Comparison of ENCODE assay signal across 8 cellular contexts in genomic region chrX:70444326-70445196, GRCh38. TPM values are rescaled to one million over a fixed set of nuclear protein-coding genes. Genes with fewer than 3 reads are reported as not detected.
A peak's percentile ranks its signal among the peaks of the same experiment; 100 is the strongest.
DNase-seq lines count a peak whose midpoint lies in the region; ATAC-seq and TF ChIP-seq lines count a peak whose summit lies in the region.

Gene DLG3 (plus strand): TSS chrX:70444835. CDS start chrX:70445202, 367 bp downstream.

- H3K27me3 ChIP-seq in PC-9 (ENCODE audit: insufficient read depth, low read depth) = no peaks in the 10 kb centered on the region

- no TSS peak for BruUV-seq in PC-9 (replicated peaks; lab: Mats Ljungman, UMichigan)

- ATAC-seq in memory B cell (ENCODE audit: low read depth) = peak; percentile 49

- peaks cover 4% of the 10 kb centered on the region for H3K4me1 Mint-ChIP-seq in memory B cell

- H3K36me3 Mint-ChIP-seq in memory B cell = no peaks in the 10 kb centered on the region

- H3K36me3 ChIP-seq in PC-9 (ENCODE audit: low read depth) (no peaks in the 10 kb centered on the region), urinary bladder (ENCODE audit: insufficient read depth) (no peaks in the 10 kb centered on the region)

- POLR2A ChIA-PET in PC-9 (lab: Charles Lee; ENCODE audit: unreplicated experiment) (no interaction called here), RWPE1 (lab: Yijun Ruan, JAX; ENCODE audit: low non-redundant PET) (interaction anchor here (0.6 kb wide), 1 partner anchor 738 kb away, joined by 4 read pairs; no protein-coding TSS in a partner anchor)

- peaks cover 15% of the 10 kb centered on the region for H3K27me3 Mint-ChIP-seq in memory B cell

- no peak within 1 kb of the TSS for H2AFZ ChIP-seq in PC-9

- H3K9me2 ChIP-seq in PC-9 (ENCODE audit: insufficient read depth) = no peaks in the 10 kb centered on the region

- H3K27ac Mint-ChIP-seq in memory B cell = no peak within 1 kb of the TSS

- intact Hi-C loops in PC-9 (cut with micrococcal nuclease; ENCODE audit: unreplicated experiment) = no loop called here

- H3F3A ChIP-seq in PC-9 (ENCODE audit: insufficient read depth, low read depth) = no peaks in the 10 kb centered on the region

- no peak within 1 kb of the TSS for H3K27ac ChIP-seq in PC-9
- no peak within 1 kb of the TSS for H3K27ac ChIP-seq in urinary bladder (ENCODE audit: low read depth)
- H3K27ac ChIP-seq in RWPE1 = no peak within 1 kb of the TSS

- no peaks in the 10 kb centered on the region for H4K20me1 ChIP-seq in PC-9 (ENCODE audit: insufficient read depth)

- no peaks in the 10 kb centered on the region for H3K79me2 ChIP-seq in PC-9 (ENCODE audit: low read depth)

- no peak within 1 kb of the TSS for H3K4me2 ChIP-seq in PC-9

- no peaks in the 10 kb centered on the region for H3K9me3 ChIP-seq in PC-9 (ENCODE audit: insufficient read depth, low read depth)

- TF ChIP-seq CTCF in PC-9 (conservative IDR thresholded peaks at IDR 0.05) (no peak), RWPE1 (conservative IDR thresholded peaks at IDR 0.05; ENCODE audit: low read depth) (no peak)

- CTCF ChIA-PET in PC-9 (lab: Charles Lee) = interaction anchor here (0.5 kb wide), 1 partner anchor 14 kb away, joined by 5 read pairs; no protein-coding TSS in a partner anchor
- CTCF ChIA-PET in RWPE1 (lab: Yijun Ruan, JAX) = interaction anchor here (0.7 kb wide), 1 partner anchor 101 kb away, joined by 4 read pairs; no protein-coding TSS in a partner anchor

- no peaks in the 10 kb centered on the region for H3K9me3 Mint-ChIP-seq in memory B cell

- H3K4me3 Mint-ChIP-seq in memory B cell = peak within 1 kb of the TSS; percentile 59

- H3K4me1 ChIP-seq in PC-9 (replicated peaks; ENCODE audit: insufficient read depth) (no peaks in the 10 kb centered on the region), urinary bladder (ENCODE audit: insufficient read depth) (no peaks in the 10 kb centered on the region)

- WGBS in urinary bladder = 5% methylated on average over 37 of the region's 55 CpGs

- H3K4me3 ChIP-seq in PC-9 = no peak within 1 kb of the TSS
- H3K4me3 ChIP-seq in urinary bladder (ENCODE audit: low read depth, low read length) = peak within 1 kb of the TSS; percentile 18

- peak; percentile 22 to 48 for DNase-seq in stimulated activated CD4-positive, alpha-beta T cell treated with anti-CD3 and anti-CD28 coated beads, Interleukin-2, amount 100 ng/mL, for 24 hours
- DNase-seq in stimulated activated CD4-positive, alpha-beta T cell treated with anti-CD3 and anti-CD28 coated beads, Interleukin-2, amount 100 ng/mL, for 48 hours = no peak
- DNase-seq in PC-9 = peak in 1 of 2 experiments; percentile 12
- DNase-seq in dermis blood vessel endothelial cell = peak; percentile 24
- no peak for DNase-seq in memory B cell (ENCODE audit: low spot score in 2 of 2)
- no peak for DNase-seq in RWPE1 (ENCODE audit: low spot score)
- DNase-seq in GM19240 (ENCODE audit: insufficient read length, low spot score) = no peak

RNA-seq across cellular contexts. Expression of gene DLG3, which starts in this region (rescaled TPM):
- total RNA-seq in PC-9 (2021) = 55.6 and 61.1 TPM in 2 replicates
- 0.88 and 1.7 TPM in 2 replicates for total RNA-seq in dermis blood vessel endothelial cell
- 23.7 TPM for total RNA-seq in urinary bladder
- polyA plus RNA-seq in urinary bladder = 14.0 TPM

Comparison
In these comparisons a context has a peak if more than half of its experiments do, and no peak if none do; other contexts are left out.
1. DNase-seq: peak in stimulated activated CD4-positive, alpha-beta T cell treated with anti-CD3 and anti-CD28 coated beads, Interleukin-2, amount 100 ng/mL, for 24 hours (2 of 2) and dermis blood vessel endothelial cell (single experiment); none in stimulated activated CD4-positive, alpha-beta T cell treated with anti-CD3 and anti-CD28 coated beads, Interleukin-2, amount 100 ng/mL, for 48 hours (0 of 2), memory B cell (0 of 2), RWPE1 (single experiment) and GM19240 (single experiment).